Comparison of ENCODE assay signal across 8 cellular contexts in genomic region chr10:6144609-6145413, GRCh38. TPM values are rescaled to one million over a fixed set of nuclear protein-coding genes. Genes with fewer than 3 reads are reported as not detected.
A peak's percentile ranks its signal among the peaks of the same experiment; 100 is the strongest.
DNase-seq lines count a peak whose midpoint lies in the region; FAIRE-seq and TF ChIP-seq lines count a peak whose summit lies in the region.

No MANE protein-coding gene starts in this region.

- intact Hi-C loops in breast epithelium (cut with DNase I; ENCODE audit: low total_unique reads), result loop anchor here (5.0 kb wide), 1 partner anchor 57 kb away; the partner anchor contains the start of gene PFKFB3

- H3K27ac ChIP-seq in WERI-Rb-1 (no peak overlapping the region), breast epithelium (peak overlapping the region; percentile 82 to 95)

- peak overlapping the region; percentile 85 for H3K4me3 ChIP-seq in GM12875 (ENCODE audit: low read depth, low read length)
- peak overlapping the region; percentile 79 for H3K4me3 ChIP-seq in HFF-Myc (replicated peaks; ENCODE audit: low read depth, low read length)
- H3K4me3 ChIP-seq in WERI-Rb-1 (ENCODE audit: low read depth, low read length), result peak overlapping the region; percentile 33; the same call in 1 of the 2 replicates
- peak overlapping the region; percentile 73 to 81 (median 75) for H3K4me3 ChIP-seq in breast epithelium

- TF ChIP-seq CTCF in GM12875 (IDR thresholded peaks at IDR 0.05; ENCODE audit: borderline replicate concordance, insufficient read depth, low read depth, low read length) (no peak), HFF-Myc (IDR thresholded peaks at IDR 0.05; ENCODE audit: low read depth, low read length, missing control alignments) (no peak), WERI-Rb-1 (IDR thresholded peaks at IDR 0.05; ENCODE audit: low read depth, low read length) (no peak), breast epithelium (IDR thresholded peaks at IDR 0.05) (peak in 1 of 3 donors; percentile 9), D721Med (IDR thresholded peaks at IDR 0.05; ENCODE audit: insufficient read depth, missing control alignments) (no peak)

- no peaks in the 10 kb centered on the region for H3K36me3 ChIP-seq in WERI-Rb-1
- no peaks in the 10 kb centered on the region for H3K36me3 ChIP-seq in breast epithelium

- no peaks in the 10 kb centered on the region for H3K9me3 Mint-ChIP-seq in immature natural killer cell

- peak overlapping the region; percentile 86 to 90 (median 88) for H3K4me3 Mint-ChIP-seq in immature natural killer cell

- no peak for FAIRE-seq in D721Med (lab: Jason Lieb, UNC)

- peaks cover 45 to 56% of the 10 kb centered on the region in 2 donors for H3K4me1 Mint-ChIP-seq in immature natural killer cell

- no peaks in the 10 kb centered on the region for H3K36me3 Mint-ChIP-seq in immature natural killer cell

- no peak for TF ChIP-seq POLR2A in breast epithelium (IDR thresholded peaks at IDR 0.05)

- no peaks in the 10 kb centered on the region for H3K4me1 ChIP-seq in breast epithelium

- H3K9me3 ChIP-seq in WERI-Rb-1 (ENCODE audit: severe bottlenecking), result no peaks in the 10 kb centered on the region
- no peaks in the 10 kb centered on the region for H3K9me3 ChIP-seq in breast epithelium

- DNase-seq in HFF-Myc (ENCODE audit: extremely low read depth, low read depth) (no peak), MV-4-11 (lab: John Stamatoyannopoulos, UW) (peak; percentile 60), WERI-Rb-1 (peak; percentile 24), breast epithelium (ENCODE audit: low spot score in 2 of 2) (peak; percentile 83 to 84), immature natural killer cell (peak; percentile 89 to 90 (median 89)), smooth muscle cell of the brain vasculature (ENCODE audit: low read depth, low spot score) (peak; percentile 36), D721Med (ENCODE audit: insufficient read length, low spot score) (no peak)

- H3K27me3 ChIP-seq in WERI-Rb-1 (ENCODE audit: insufficient read depth, low read depth, severe bottlenecking) (peaks cover 56% of the 10 kb centered on the region), breast epithelium (no peaks in the 10 kb centered on the region)

- H3K27me3 Mint-ChIP-seq in immature natural killer cell (ENCODE audit: low read depth in 3 of 3), result peaks cover 0 to 6% (median 2%) of the 10 kb centered on the region in 3 donors

- peak overlapping the region; percentile 64 to 92 (median 84) for H3K27ac Mint-ChIP-seq in immature natural killer cell

RNA-seq across cellular contexts. Expression of gene RBM17, which starts 56.0 kb away (rescaled TPM):
- total RNA-seq in breast epithelium, result 10 to 100 TPM; 62.4 to 72.4 (median 68.2) TPM
- 10 to 100 TPM; 30.9 to 91.5 (median 55.5) TPM for polyA plus RNA-seq in immature natural killer cell

RNA-seq across cellular contexts. Expression of gene PFKFB3, which starts 57.9 kb away (rescaled TPM):
- total RNA-seq in breast epithelium, result 100 to 1,000 TPM in 2 of 3 donors, 10 to 100 TPM in 1; 94.8 to 240 (median 144) TPM
- polyA plus RNA-seq in immature natural killer cell, result 1 to 10 TPM; 3.2 to 8.0 (median 3.9) TPM

Comparison
In these comparisons a context has a peak if more than half of its experiments do, and no peak if none do; other contexts are left out.
1. H3K4me3 ChIP-seq: peak in every context shown above with its lines; median percentile 85 in GM12875; 79 in HFF-Myc; 75 in breast epithelium; 33 in WERI-Rb-1.
2. DNase-seq: peak in MV-4-11 (single experiment), WERI-Rb-1 (single experiment), breast epithelium (2 of 2), immature natural killer cell (3 of 3) and smooth muscle cell of the brain vasculature (single experiment); none in HFF-Myc (single experiment) and D721Med (single experiment).